In the genomic region with DNA sequence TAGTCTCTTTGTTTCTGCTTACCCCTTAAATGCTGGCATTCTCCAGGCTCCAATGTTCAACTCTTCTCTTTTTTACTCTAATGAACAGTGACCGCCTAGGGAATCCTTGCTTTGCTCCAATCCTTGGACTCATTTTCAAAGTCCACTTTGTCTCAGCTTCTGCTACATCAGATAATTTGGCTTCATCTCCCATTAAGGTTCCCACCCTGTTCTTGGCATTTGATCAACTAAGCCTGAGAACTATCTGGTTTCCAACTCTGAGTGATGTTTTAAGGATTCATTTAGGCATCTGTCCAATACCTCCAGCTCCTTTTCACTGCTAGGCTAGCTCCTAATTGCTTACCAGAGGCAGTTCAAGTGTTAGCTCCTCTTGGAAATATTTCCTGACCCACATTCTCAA, we compare ENCODE assay signal across 17 cellular contexts.
DNase-seq lines count a peak whose midpoint lies in the region; ATAC-seq and TF ChIP-seq lines count a peak whose summit lies in the region.
"Had no signal": no experiment of that assay in that cellular context is flagged by ENCODE, and none has a peak within 500 bp of the region (broad histone marks: within the 10 kb centered on the region; RNA-seq: fewer than 3 reads in every experiment).

No MANE protein-coding gene starts in this region.

- no peak overlapping the region for H2AFZ ChIP-seq in IMR-90 (replicated peaks; ENCODE audit: low read length, poor library complexity)

- intact Hi-C loops in IMR-90 (cut with micrococcal nuclease) = no loop called here
- intact Hi-C loops in prostate gland (cut with DNase I) = no loop called here
- intact Hi-C loops in Right ventricle myocardium inferior (cut with DNase I) = no loop called here

- dilution Hi-C loops in IMR-90 (cut with HindIII; ENCODE audit: low sequenced_read_pairs, unreplicated experiment) = no loop called here

- H3K23ac ChIP-seq in IMR-90 (ENCODE audit: low read depth, low read length) = no peak overlapping the region

- H3K79me1 ChIP-seq in IMR-90 (ENCODE audit: low read depth in 1 of 2, low read length in 2 of 2) = peaks cover 0 to 4% of the 10 kb centered on the region in 2 experiments; a peak in 1 of 4 replicates

- H2AK5ac ChIP-seq in IMR-90 (ENCODE audit: low read depth, low read length) = no peak overlapping the region

- ATAC-seq in IMR-90 (ENCODE audit: low read depth) = no peak
- no peak for ATAC-seq in HG03280 (IDR thresholded peaks at IDR 0.05; ENCODE audit: unreplicated experiment)
- no peak for ATAC-seq in Right ventricle myocardium inferior
- ATAC-seq: activated T-cell treated with anti-CD3 and anti-CD28 coated beads, Interleukin-2, amount 50 U/mL, for 72 hours; naive thymus-derived CD8-positive, alpha-beta T cell had no signal

- no peak for TF ChIP-seq RAD21 in IMR-90 (IDR thresholded peaks at IDR 0.05; ENCODE audit: low read length)

- H3K27me3 ChIP-seq in IMR-90 (ENCODE audit: control insufficient read depth, insufficient read depth, low read length) = no peaks in the 10 kb centered on the region
- no peaks in the 10 kb centered on the region for H3K27me3 ChIP-seq in prostate gland (replicated peaks; ENCODE audit: insufficient read depth)
- H3K27me3 ChIP-seq: colonic mucosa, right atrium auricular region, SJSA1 had no signal

- H4K5ac ChIP-seq in IMR-90 (ENCODE audit: low read depth, low read length) = no peak overlapping the region

- no peaks in the 10 kb centered on the region for H4K20me1 ChIP-seq in IMR-90 (ENCODE audit: insufficient read depth, low read length)

- TF ChIP-seq POLR2A in IMR-90 (IDR thresholded peaks at IDR 0.05; ENCODE audit: low read depth, low read length) (no peak), prostate gland (IDR thresholded peaks at IDR 0.05) (no peak)

- no peak overlapping the region for H2BK120ac ChIP-seq in IMR-90 (ENCODE audit: low read depth, low read length)

- POLR2A ChIA-PET in AG04449 (lab: Yijun Ruan, JAX) = no interaction called here
- POLR2A ChIA-PET in IMR-90 (lab: Charles Lee; ENCODE audit: unreplicated experiment) = no interaction called here

- H3K14ac ChIP-seq in IMR-90 (replicated peaks; ENCODE audit: low read depth, low read length) = no peak overlapping the region

- 71% methylated on average over 1 of the region's 1 CpG; no CpG with 5 or more reads in 1 of the 2 experiments for WGBS in IMR-90 (ENCODE audit: extremely low coverage in 2 of 2, insufficient read length in 1 of 2), 2 experiments
- 59% methylated on average over 1 of the region's 1 CpG for WGBS in prostate gland

- H3K18ac ChIP-seq in IMR-90 (ENCODE audit: low read depth, low read length) = no peak overlapping the region

- H4K8ac ChIP-seq in IMR-90 (ENCODE audit: low read depth in 2 of 2, low read length in 2 of 2) = no peak overlapping the region

- no peak overlapping the region for H3K4me2 ChIP-seq in IMR-90 (ENCODE audit: low read depth, low read length)

- H3K36me3 ChIP-seq in IMR-90 (ENCODE audit: control insufficient read depth, insufficient read depth, low read length) (peaks cover 3% of the 10 kb centered on the region; the same call in 1 of the 2 replicates), prostate gland (no peaks in the 10 kb centered on the region)
- H3K36me3 ChIP-seq: colonic mucosa, right atrium auricular region had no signal

- no peak overlapping the region for H2BK20ac ChIP-seq in IMR-90 (ENCODE audit: low read depth, low read length)

- no peak overlapping the region for H3K4me3 ChIP-seq in AG04449 (ENCODE audit: low read depth, low read length)
- no peak overlapping the region for H3K4me3 ChIP-seq in IMR-90 (ENCODE audit: insufficient read depth, low read depth, low read length)
- no peak overlapping the region for H3K4me3 ChIP-seq in choroid plexus epithelial cell (ENCODE audit: low read depth, low read length)
- no peak overlapping the region for H3K4me3 ChIP-seq in prostate gland
- H3K4me3 ChIP-seq: colonic mucosa, right atrium auricular region, SJSA1 had no signal

- no peaks in the 10 kb centered on the region for H3K9me1 ChIP-seq in IMR-90 (ENCODE audit: insufficient read depth, low read length)

- no TSS peak for BruUV-seq in IMR-90 (replicated peaks; lab: Mats Ljungman, UMichigan)

- TF ChIP-seq CTCF in AG04449 (IDR thresholded peaks at IDR 0.05; ENCODE audit: insufficient read depth, low read length, missing control alignments) (no peak), IMR-90 (conservative IDR thresholded peaks at IDR 0.05; ENCODE audit: low read depth, low read length) (no peak), choroid plexus epithelial cell (conservative IDR thresholded peaks at IDR 0.05; ENCODE audit: low read depth, low read length) (no peak), prostate gland (IDR thresholded peaks at IDR 0.05) (no peak)

- H2BK15ac ChIP-seq in IMR-90 (ENCODE audit: low read depth, low read length) = no peak overlapping the region

- H3K56ac ChIP-seq in IMR-90 (ENCODE audit: extremely low read depth, insufficient read depth, low read length) = no peak overlapping the region

- DNase-seq in AG04449 (ENCODE audit: low read depth, low spot score) (peak; percentile 77), IMR-90 (peak; percentile 69), choroid plexus epithelial cell (ENCODE audit: low read depth) (peak; percentile 83), midbrain (lab: John Stamatoyannopoulos, UW) (peak; percentile 52), prostate gland (ENCODE audit: low spot score) (no peak), Right ventricle myocardium inferior (ENCODE audit: missing footprints) (no peak), KBM-7 (no peak)
- DNase-seq: activated CD4-positive, alpha-beta T cell treated with anti-CD3 and anti-CD28 coated beads, Interleukin-2, amount 50 U/mL, for 4 hours; activated T-cell treated with anti-CD3 and anti-CD28 coated beads, Interleukin-2, amount 50 U/mL, for 72 hours; colonic mucosa; GOT3; naive thymus-derived CD8-positive, alpha-beta T cell; NCI-H1092; NCI-H2227 treated with DMSO at 0.1 percent for 48 hours had no signal

- H3K9me3 ChIP-seq in IMR-90 (ENCODE audit: control insufficient read depth, insufficient read depth, low read length) = no peaks in the 10 kb centered on the region; the same call in 1 of the 2 replicates
- H3K9me3 ChIP-seq in prostate gland = no peaks in the 10 kb centered on the region
- H3K9me3 ChIP-seq: colonic mucosa, right atrium auricular region, SJSA1 had no signal

- CTCF ChIA-PET in AG04449 (lab: Yijun Ruan, JAX) = interaction anchor here (2.4 kb wide), 1 partner anchor 146 kb away, joined by 9 read pairs; a partner anchor contains a TSS
- CTCF ChIA-PET in IMR-90 (lab: Yijun Ruan, JAX) = no interaction called here

- H3K27ac ChIP-seq in IMR-90 (ENCODE audit: insufficient read depth, low read length) = no peak overlapping the region
- no peak overlapping the region for H3K27ac ChIP-seq in prostate gland
- H3K27ac ChIP-seq: colonic mucosa, right atrium auricular region, SJSA1 had no signal

- H4K91ac ChIP-seq in IMR-90 (ENCODE audit: insufficient read depth, low read depth, low read length) = no peak overlapping the region

- H3K4me1 ChIP-seq in IMR-90 (ENCODE audit: control insufficient read depth, insufficient read depth, low read length) = peaks cover 2% of the 10 kb centered on the region; the same call in 1 of the 2 replicates
- H3K4me1 ChIP-seq in prostate gland (replicated peaks) = no peaks in the 10 kb centered on the region
- H3K4me1 ChIP-seq: colonic mucosa, right atrium auricular region, SJSA1 had no signal

- H3K4ac ChIP-seq in IMR-90 (ENCODE audit: low read depth, low read length) = no peak overlapping the region

- no peak overlapping the region for H2AK9ac ChIP-seq in IMR-90 (replicated peaks; ENCODE audit: low read depth, low read length, poor library complexity)

- no peak overlapping the region for H3K9ac ChIP-seq in IMR-90 (ENCODE audit: low read depth, low read length)

- H2BK5ac ChIP-seq in IMR-90 (ENCODE audit: low read depth, low read length, poor library complexity, severe bottlenecking) = no peak overlapping the region

- in situ Hi-C loops in IMR-90 (cut with MboI; ENCODE audit: low sequenced_read_pairs) (no loop called here), KBM-7 (cut with MboI; ENCODE audit: low pct_unique_long_range_greater_than_20kb, low sequenced_read_pairs) (no loop called here)

TF ChIP-seq in IMR-90, 13 proteins besides CTCF, POLR2A, EP300 and RAD21:
- TF ChIP-seq CHD1 (IDR thresholded peaks at IDR 0.05; ENCODE audit: low read depth, low read length) = no peak
- no peak for TF ChIP-seq MXI1 (IDR thresholded peaks at IDR 0.05; ENCODE audit: borderline replicate concordance, low read depth, low read length)
- TF ChIP-seq MAZ (IDR thresholded peaks at IDR 0.05; ENCODE audit: borderline replicate concordance, low read depth, low read length) = no peak
- TF ChIP-seq SMC3 (IDR thresholded peaks at IDR 0.05; ENCODE audit: low read depth, low read length) = no peak
- TF ChIP-seq RFX5 (IDR thresholded peaks at IDR 0.05; ENCODE audit: low read depth, low read length) = no peak
- TF ChIP-seq CEBPB (IDR thresholded peaks at IDR 0.05; ENCODE audit: low read depth, low read length) = no peak
- no peak for TF ChIP-seq FOS (IDR thresholded peaks at IDR 0.05; ENCODE audit: low read depth, low read length)
- no peak for TF ChIP-seq NFE2L2 (IDR thresholded peaks at IDR 0.05; ENCODE audit: low read depth, low read length)
- TF ChIP-seq, protein P1, sequence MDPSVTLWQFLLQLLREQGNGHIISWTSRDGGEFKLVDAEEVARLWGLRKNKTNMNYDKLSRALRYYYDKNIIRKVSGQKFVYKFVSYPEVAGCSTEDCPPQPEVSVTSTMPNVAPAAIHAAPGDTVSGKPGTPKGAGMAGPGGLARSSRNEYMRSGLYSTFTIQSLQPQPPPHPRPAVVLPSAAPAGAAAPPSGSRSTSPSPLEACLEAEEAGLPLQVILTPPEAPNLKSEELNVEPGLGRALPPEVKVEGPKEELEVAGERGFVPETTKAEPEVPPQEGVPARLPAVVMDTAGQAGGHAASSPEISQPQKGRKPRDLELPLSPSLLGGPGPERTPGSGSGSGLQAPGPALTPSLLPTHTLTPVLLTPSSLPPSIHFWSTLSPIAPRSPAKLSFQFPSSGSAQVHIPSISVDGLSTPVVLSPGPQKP (IDR thresholded peaks at IDR 0.05; ENCODE audit: borderline replicate concordance, low read depth, low read length) = no peak
- no peak for TF ChIP-seq BHLHE40 (IDR thresholded peaks at IDR 0.05; ENCODE audit: low read depth, low read length)
- TF ChIP-seq MAFK (IDR thresholded peaks at IDR 0.05; ENCODE audit: low read depth, low read length) = no peak
- TF ChIP-seq RCOR1 (IDR thresholded peaks at IDR 0.05; ENCODE audit: insufficient replicate concordance, low read length) = no peak
- TF ChIP-seq, protein P2, sequence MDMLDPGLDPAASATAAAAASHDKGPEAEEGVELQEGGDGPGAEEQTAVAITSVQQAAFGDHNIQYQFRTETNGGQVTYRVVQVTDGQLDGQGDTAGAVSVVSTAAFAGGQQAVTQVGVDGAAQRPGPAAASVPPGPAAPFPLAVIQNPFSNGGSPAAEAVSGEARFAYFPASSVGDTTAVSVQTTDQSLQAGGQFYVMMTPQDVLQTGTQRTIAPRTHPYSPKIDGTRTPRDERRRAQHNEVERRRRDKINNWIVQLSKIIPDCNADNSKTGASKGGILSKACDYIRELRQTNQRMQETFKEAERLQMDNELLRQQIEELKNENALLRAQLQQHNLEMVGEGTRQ (IDR thresholded peaks at IDR 0.05; ENCODE audit: low read depth, low read length) = no peak

Comparison
In these comparisons a context has a peak if more than half of its experiments do, and no peak if none do; other contexts are left out.
1. DNase-seq: peak in AG04449 (single experiment), IMR-90 (single experiment), choroid plexus epithelial cell (single experiment) and midbrain (single experiment); none in prostate gland (single experiment), Right ventricle myocardium inferior (single experiment) and KBM-7 (single experiment).